Comparison of ENCODE assay signal across 19 cellular contexts in genomic region chr4:152686452-152687013, GRCh38.
"Had no signal": no experiment of that assay in that cellular context is flagged by ENCODE, and none has a peak within 500 bp of the region (broad histone marks: within the 10 kb centered on the region; RNA-seq: fewer than 3 reads in every experiment).

No MANE protein-coding gene starts in this region.

- H3K9me3 ChIP-seq: adrenal gland, ascending aorta, colonic mucosa, heart left ventricle, tibial artery had no signal

- ATAC-seq: activated T-cell treated with anti-CD3 and anti-CD28 coated beads, Interleukin-2, amount 50 U/mL, for 4 hours; heart left ventricle; stimulated activated naive CD8-positive, alpha-beta T cell treated with anti-CD3 and anti-CD28 coated beads, Interleukin-15, amount 100 ng/mL, for 72 hours had no signal

- H3K36me3 ChIP-seq: adrenal gland, ascending aorta, brain microvascular endothelial cell, colonic mucosa, heart left ventricle, tibial artery had no signal

- H3K27me3 ChIP-seq: adrenal gland, ascending aorta, brain microvascular endothelial cell, colonic mucosa, heart left ventricle had no signal

- H3K27ac ChIP-seq: adrenal gland, ascending aorta, brain microvascular endothelial cell, colonic mucosa, epithelial cell of prostate, tibial artery had no signal

- H3K4me1 ChIP-seq: adrenal gland, ascending aorta, colonic mucosa, tibial artery had no signal

- H3K4me3 ChIP-seq: adrenal gland, ascending aorta, colonic mucosa, heart left ventricle, tibial artery had no signal

- DNase-seq: activated CD4-positive, alpha-beta T cell treated with anti-CD3 and anti-CD28 coated beads for 1 hour; activated CD4-positive, alpha-beta T cell treated with anti-CD3 and anti-CD28 coated beads, Interleukin-2, amount 50 U/mL, for 1 hour; activated CD8-positive, alpha-beta memory T cell treated with anti-CD3 and anti-CD28 coated beads for 24 hours; activated CD8-positive, alpha-beta memory T cell treated with anti-CD3 and anti-CD28 coated beads, Interleukin-2, amount 50 U/mL, for 4 hours; activated naive CD4-positive, alpha-beta T cell; activated T-cell treated with anti-CD3 and anti-CD28 coated beads, Interleukin-2, amount 50 U/mL, for 4 hours; adrenal gland; brain microvascular endothelial cell; colonic mucosa; heart left ventricle; posterior cingulate gyrus; retina; stimulated activated naive CD8-positive, alpha-beta T cell treated with anti-CD3 and anti-CD28 coated beads, Interleukin-15, amount 100 ng/mL, for 72 hours; SW 1271; T-helper 2 cell; tibial artery had no signal

- FAIRE-seq: islet of Langerhans had no signal
